Comparison of ENCODE assay signal across 29 cellular contexts in the genomic region with DNA sequence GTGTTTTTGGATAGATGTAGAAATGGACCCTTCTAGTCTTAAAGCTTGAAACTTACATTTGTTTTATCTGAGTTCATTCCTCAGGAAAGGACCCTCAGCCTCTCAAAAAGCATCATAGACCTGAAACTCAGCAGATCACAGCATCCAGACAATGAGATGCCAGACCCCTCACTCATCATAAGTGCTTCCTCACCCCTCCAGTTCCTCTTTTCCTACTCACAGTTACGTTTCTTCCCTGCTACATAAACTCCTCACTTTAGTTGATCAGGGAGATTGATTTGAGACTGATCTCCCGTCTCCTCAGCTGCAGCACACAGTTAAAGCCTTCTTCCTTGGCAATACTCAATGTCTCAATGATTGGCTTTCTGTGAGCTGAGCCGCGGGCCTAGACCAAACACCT.
"Had no signal": no experiment of that assay in that cellular context is flagged by ENCODE, and none has a peak within 500 bp of the region (broad histone marks: within the 10 kb centered on the region; RNA-seq: fewer than 3 reads in every experiment).

No MANE protein-coding gene starts in this region.

- DNase-seq: colonic mucosa; cortex of kidney; dermis blood vessel endothelial cell; dorsolateral prefrontal cortex; effector CD4-positive, alpha-beta T cell; effector CD8-positive, alpha-beta T cell; effector memory CD4-positive, alpha-beta T cell; effector memory CD8-positive, alpha-beta T cell; endodermal cell; erythroblast; esophagus squamous epithelium; foreskin fibroblast; foreskin keratinocyte; foreskin melanocyte; gastrocnemius medialis; glutamatergic neuron; head of caudate nucleus; heart left ventricle; heart right ventricle; hippocampal formation had no signal

- H3K9me3 ChIP-seq: colonic mucosa, esophagus muscularis mucosa, esophagus squamous epithelium, gastrocnemius medialis, gastroesophageal sphincter, heart left ventricle, heart right ventricle had no signal

- H3K36me3 ChIP-seq: colonic mucosa, esophagus muscularis mucosa, esophagus squamous epithelium, gastrocnemius medialis, gastroesophageal sphincter, heart left ventricle, heart right ventricle had no signal

- H3K27ac ChIP-seq: colonic mucosa, coronary artery, dorsolateral prefrontal cortex, epithelial cell of prostate, esophagus muscularis mucosa, esophagus squamous epithelium, foreskin keratinocyte, gastrocnemius medialis, gastroesophageal sphincter, heart left ventricle, heart right ventricle, hepatocyte had no signal

- H3K4me1 ChIP-seq: colonic mucosa, esophagus muscularis mucosa, esophagus squamous epithelium, foreskin keratinocyte, gastrocnemius medialis, gastroesophageal sphincter, heart left ventricle, heart right ventricle had no signal

- H3K79me2 ChIP-seq: hepatocyte had no signal

- H3K4me3 ChIP-seq: colonic mucosa, coronary artery, dorsolateral prefrontal cortex, esophagus muscularis mucosa, esophagus squamous epithelium, gastrocnemius medialis, gastroesophageal sphincter, heart left ventricle, heart right ventricle, hepatocyte had no signal

- FAIRE-seq: endometrium, endothelial cell of umbilical vein, frontal cortex had no signal

- ATAC-seq: effector memory CD8-positive, alpha-beta T cell; esophagus mucosa; foreskin keratinocyte; gastrocnemius medialis; gastroesophageal sphincter; heart left ventricle; heart right ventricle had no signal

- H3K27me3 ChIP-seq: colonic mucosa, hepatocyte had no signal

- H3K4me2 ChIP-seq: hepatocyte had no signal

- H2AFZ ChIP-seq: hepatocyte had no signal
